In the genomic region with DNA sequence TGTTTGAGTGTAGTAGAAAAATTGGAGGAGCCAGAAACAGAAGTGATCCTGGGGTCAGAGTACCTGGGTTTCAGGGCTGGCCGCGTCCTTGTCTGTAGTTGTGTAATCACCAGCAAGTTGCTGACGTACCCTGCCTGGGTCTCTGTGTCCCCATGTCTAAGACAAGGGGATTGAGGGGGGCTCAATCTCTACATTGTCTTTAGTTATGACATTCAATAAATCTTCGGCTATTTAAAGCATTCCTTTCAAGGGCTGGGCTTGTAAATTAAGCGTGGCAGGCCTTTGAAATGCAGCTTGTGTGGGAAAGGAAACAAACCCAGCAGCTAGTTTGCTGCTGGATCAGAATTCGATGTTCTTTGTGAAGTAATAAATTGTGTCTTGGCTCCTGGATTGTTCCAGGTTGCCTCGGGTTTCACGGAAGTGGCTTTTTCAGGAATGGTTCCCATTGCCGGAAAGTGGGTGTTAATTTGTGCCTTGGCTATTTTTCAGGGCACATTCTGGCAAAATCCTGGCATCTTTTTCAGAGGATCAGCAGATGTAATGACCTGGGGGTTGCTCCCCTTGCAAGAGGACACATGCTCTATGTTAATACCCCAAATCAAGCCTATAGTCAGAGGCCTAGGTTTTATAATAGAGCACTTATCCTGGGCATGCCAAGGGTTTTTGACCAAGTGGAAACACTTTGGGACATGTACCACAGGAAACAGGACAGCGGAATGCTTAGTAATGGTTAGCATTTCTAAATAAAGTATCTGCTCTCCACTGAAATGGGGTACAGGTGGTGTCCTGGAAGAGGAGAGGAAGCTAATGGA, we compare ENCODE assay signal across 1 cellular context.
TF ChIP-seq lines count a peak whose summit lies in the region.

No MANE protein-coding gene starts in this region.

TF ChIP-seq in GM23338, 12 proteins besides CTCF, POLR2A, EP300 and RAD21 (continued from another document):
- TF ChIP-seq ZNF462 (CRISPR knock-in tag; IDR thresholded peaks at IDR 0.05) (no peak), NANOG (IDR thresholded peaks at IDR 0.05; ENCODE audit: borderline replicate concordance) (no peak), EZH2 (IDR thresholded peaks at IDR 0.05; ENCODE audit: low read depth, unreplicated experiment) (no peak), EZH2phosphoT487 (IDR thresholded peaks at IDR 0.05; ENCODE audit: unreplicated experiment) (no peak), ETS1 (IDR thresholded peaks at IDR 0.05) (no peak), POLR2AphosphoS5 (IDR thresholded peaks at IDR 0.05; ENCODE audit: low read depth) (no peak), JUNB (IDR thresholded peaks at IDR 0.05; ENCODE audit: unreplicated experiment) (no peak), CREB1 (CRISPR knock-in tag; IDR thresholded peaks at IDR 0.05; ENCODE audit: low read depth) (no peak), ZNF114 (CRISPR knock-in tag; IDR thresholded peaks at IDR 0.05) (no peak), STAT1 (IDR thresholded peaks at IDR 0.05; ENCODE audit: unreplicated experiment) (no peak)
- TF ChIP-seq, protein P1, sequence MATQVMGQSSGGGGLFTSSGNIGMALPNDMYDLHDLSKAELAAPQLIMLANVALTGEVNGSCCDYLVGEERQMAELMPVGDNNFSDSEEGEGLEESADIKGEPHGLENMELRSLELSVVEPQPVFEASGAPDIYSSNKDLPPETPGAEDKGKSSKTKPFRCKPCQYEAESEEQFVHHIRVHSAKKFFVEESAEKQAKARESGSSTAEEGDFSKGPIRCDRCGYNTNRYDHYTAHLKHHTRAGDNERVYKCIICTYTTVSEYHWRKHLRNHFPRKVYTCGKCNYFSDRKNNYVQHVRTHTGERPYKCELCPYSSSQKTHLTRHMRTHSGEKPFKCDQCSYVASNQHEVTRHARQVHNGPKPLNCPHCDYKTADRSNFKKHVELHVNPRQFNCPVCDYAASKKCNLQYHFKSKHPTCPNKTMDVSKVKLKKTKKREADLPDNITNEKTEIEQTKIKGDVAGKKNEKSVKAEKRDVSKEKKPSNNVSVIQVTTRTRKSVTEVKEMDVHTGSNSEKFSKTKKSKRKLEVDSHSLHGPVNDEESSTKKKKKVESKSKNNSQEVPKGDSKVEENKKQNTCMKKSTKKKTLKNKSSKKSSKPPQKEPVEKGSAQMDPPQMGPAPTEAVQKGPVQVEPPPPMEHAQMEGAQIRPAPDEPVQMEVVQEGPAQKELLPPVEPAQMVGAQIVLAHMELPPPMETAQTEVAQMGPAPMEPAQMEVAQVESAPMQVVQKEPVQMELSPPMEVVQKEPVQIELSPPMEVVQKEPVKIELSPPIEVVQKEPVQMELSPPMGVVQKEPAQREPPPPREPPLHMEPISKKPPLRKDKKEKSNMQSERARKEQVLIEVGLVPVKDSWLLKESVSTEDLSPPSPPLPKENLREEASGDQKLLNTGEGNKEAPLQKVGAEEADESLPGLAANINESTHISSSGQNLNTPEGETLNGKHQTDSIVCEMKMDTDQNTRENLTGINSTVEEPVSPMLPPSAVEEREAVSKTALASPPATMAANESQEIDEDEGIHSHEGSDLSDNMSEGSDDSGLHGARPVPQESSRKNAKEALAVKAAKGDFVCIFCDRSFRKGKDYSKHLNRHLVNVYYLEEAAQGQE (IDR thresholded peaks at IDR 0.05; ENCODE audit: unreplicated experiment), result no peak
